Comparison of ENCODE assay signal across 19 cellular contexts in genomic region chr2:422676-423435, GRCh38.
A peak's percentile ranks its signal among the peaks of the same experiment; 100 is the strongest.
DNase-seq lines count a peak whose midpoint lies in the region; ATAC-seq and TF ChIP-seq lines count a peak whose summit lies in the region.
"Had no signal": no experiment of that assay in that cellular context is flagged by ENCODE, and none has a peak within 500 bp of the region (broad histone marks: within the 10 kb centered on the region; RNA-seq: fewer than 3 reads in every experiment).

No MANE protein-coding gene starts in this region.

- H3K4me3 ChIP-seq in endodermal cell (ENCODE audit: low read length) (no peak overlapping the region), ascending aorta (no peak overlapping the region)
- H3K4me3 ChIP-seq: BLaER1, GM12878, GM23248 had no signal

- H3K9me3 ChIP-seq in endodermal cell (ENCODE audit: control insufficient read depth, low read length), result no peaks in the 10 kb centered on the region
- no peaks in the 10 kb centered on the region for H3K9me3 ChIP-seq in ascending aorta
- H3K9me3 ChIP-seq: Caco-2 had no signal

- no peak for ATAC-seq in activated T-helper 17 cell treated with anti-CD3 and anti-CD28 coated beads, Interleukin-2, amount 50 U/mL, for 72 hours (replicated peaks)
- ATAC-seq: CD8-positive, alpha-beta T cell; GM12878; HCT116 had no signal

- H3K36me3 Mint-ChIP-seq in activated CD4-positive, alpha-beta T cell treated with anti-CD3 and anti-CD28 coated beads, Interleukin-2, amount 10 ng/mL, durations not matched to agents 24 days and 14 days (ENCODE audit: low read depth), result no peaks in the 10 kb centered on the region
- no peaks in the 10 kb centered on the region for H3K36me3 Mint-ChIP-seq in endodermal cell (ENCODE audit: low read depth)
- H3K36me3 Mint-ChIP-seq in activated T-helper 17 cell treated with anti-CD3 and anti-CD28 coated beads, Interleukin-2, amount 50 U/mL, for 72 hours (ENCODE audit: low read depth), result no peaks in the 10 kb centered on the region
- H3K36me3 Mint-ChIP-seq: CD4-positive, CD25-positive, alpha-beta regulatory T cell; CD8-positive, alpha-beta T cell had no signal

- TF ChIP-seq CTCF in endodermal cell (conservative IDR thresholded peaks at IDR 0.05), result no peak
- no peak for TF ChIP-seq CTCF in ascending aorta (IDR thresholded peaks at IDR 0.05)

- WGBS in endodermal cell (ENCODE audit: insufficient coverage in 1 of 2, insufficient read length in 1 of 2), 2 experiments, result 91% methylated on average over 9 to 14 of the region's 14 CpGs

- peak; percentile 40 for DNase-seq in activated CD4-positive, alpha-beta T cell treated with anti-CD3 and anti-CD28 coated beads, Interleukin-2, amount 10 ng/mL, durations not matched to agents 24 days and 14 days
- no peak for DNase-seq in activated CD4-positive, alpha-beta T cell treated with anti-CD3 and anti-CD28 coated beads, Interleukin-2, amount 50 U/mL, for 48 hours
- DNase-seq in endodermal cell (peak; percentile 24), posterior vena cava (ENCODE audit: low spot score) (peak; percentile 19), ascending aorta (ENCODE audit: low spot score in 2 of 2) (no peak)
- DNase-seq: Caco-2; CD4-positive, CD25-positive, alpha-beta regulatory T cell; DMS153; DND-41; GM23248; H7 had no signal

- H3K27me3 Mint-ChIP-seq in activated CD4-positive, alpha-beta T cell treated with anti-CD3 and anti-CD28 coated beads, Interleukin-2, amount 10 ng/mL, durations not matched to agents 24 days and 14 days, result peaks cover 7% of the 10 kb centered on the region
- H3K27me3 Mint-ChIP-seq in endodermal cell (ENCODE audit: insufficient read depth), result no peaks in the 10 kb centered on the region
- peaks cover 2% of the 10 kb centered on the region for H3K27me3 Mint-ChIP-seq in activated T-helper 17 cell treated with anti-CD3 and anti-CD28 coated beads, Interleukin-2, amount 50 U/mL, for 72 hours

- H3K27ac ChIP-seq in endodermal cell (ENCODE audit: low read depth, low read length), result no peak overlapping the region
- H3K27ac ChIP-seq in ascending aorta, result no peak overlapping the region
- H3K27ac ChIP-seq: 22Rv1, BLaER1, C4-2B, GM23248 had no signal

- H3K4me1 ChIP-seq in endodermal cell (ENCODE audit: control insufficient read depth, insufficient read depth, low read length) (no peaks in the 10 kb centered on the region), ascending aorta (no peaks in the 10 kb centered on the region)
- H3K4me1 ChIP-seq: BLaER1, Caco-2 had no signal

- H3K4me1 Mint-ChIP-seq in activated CD4-positive, alpha-beta T cell treated with anti-CD3 and anti-CD28 coated beads, Interleukin-2, amount 10 ng/mL, durations not matched to agents 24 days and 14 days, result peaks cover 3% of the 10 kb centered on the region
- peaks cover 7% of the 10 kb centered on the region for H3K4me1 Mint-ChIP-seq in endodermal cell
- no peaks in the 10 kb centered on the region for H3K4me1 Mint-ChIP-seq in activated T-helper 17 cell treated with anti-CD3 and anti-CD28 coated beads, Interleukin-2, amount 50 U/mL, for 72 hours
- H3K4me1 Mint-ChIP-seq: CD4-positive, CD25-positive, alpha-beta regulatory T cell had no signal

- H3K4me3 Mint-ChIP-seq in activated CD4-positive, alpha-beta T cell treated with anti-CD3 and anti-CD28 coated beads, Interleukin-2, amount 10 ng/mL, durations not matched to agents 24 days and 14 days, result no peak overlapping the region
- H3K4me3 Mint-ChIP-seq in endodermal cell, result no peak overlapping the region
- no peak overlapping the region for H3K4me3 Mint-ChIP-seq in activated T-helper 17 cell treated with anti-CD3 and anti-CD28 coated beads, Interleukin-2, amount 50 U/mL, for 72 hours
- H3K4me3 Mint-ChIP-seq: B cell; CD4-positive, CD25-positive, alpha-beta regulatory T cell; CD8-positive, alpha-beta T cell had no signal

- H3K27ac Mint-ChIP-seq in activated CD4-positive, alpha-beta T cell treated with anti-CD3 and anti-CD28 coated beads, Interleukin-2, amount 10 ng/mL, durations not matched to agents 24 days and 14 days, result no peak overlapping the region
- H3K27ac Mint-ChIP-seq in endodermal cell, result no peak overlapping the region
- H3K27ac Mint-ChIP-seq in activated T-helper 17 cell treated with anti-CD3 and anti-CD28 coated beads, Interleukin-2, amount 50 U/mL, for 72 hours, result no peak overlapping the region
- H3K27ac Mint-ChIP-seq: B cell; CD8-positive, alpha-beta T cell had no signal

- H3K9me3 Mint-ChIP-seq in activated CD4-positive, alpha-beta T cell treated with anti-CD3 and anti-CD28 coated beads, Interleukin-2, amount 10 ng/mL, durations not matched to agents 24 days and 14 days, result no peaks in the 10 kb centered on the region
- H3K9me3 Mint-ChIP-seq in endodermal cell, result no peaks in the 10 kb centered on the region
- no peaks in the 10 kb centered on the region for H3K9me3 Mint-ChIP-seq in activated T-helper 17 cell treated with anti-CD3 and anti-CD28 coated beads, Interleukin-2, amount 50 U/mL, for 72 hours
- H3K9me3 Mint-ChIP-seq: CD8-positive, alpha-beta T cell had no signal

- H3K36me3 ChIP-seq in endodermal cell (ENCODE audit: control insufficient read depth, insufficient read depth, low read length) (no peaks in the 10 kb centered on the region), ascending aorta (no peaks in the 10 kb centered on the region)
- H3K36me3 ChIP-seq: BLaER1 had no signal

- H3K27me3 ChIP-seq in endodermal cell (ENCODE audit: control insufficient read depth, insufficient read depth, low read length, poor library complexity, severe bottlenecking) (no peaks in the 10 kb centered on the region), ascending aorta (no peaks in the 10 kb centered on the region)
- H3K27me3 ChIP-seq: BLaER1 had no signal

- intact Hi-C loops in activated CD4-positive, alpha-beta T cell treated with anti-CD3 and anti-CD28 coated beads, Interleukin-2, amount 10 ng/mL, durations not matched to agents 24 days and 14 days (cut with micrococcal nuclease), result no loop called here
- intact Hi-C loops in posterior vena cava (cut with DNase I) (no loop called here), ascending aorta (cut with DNase I) (no loop called here)

- no peak overlapping the region for H3K9ac ChIP-seq in endodermal cell (ENCODE audit: extremely low read depth, low read length, poor library complexity, severe bottlenecking)
- H3K9ac ChIP-seq: BLaER1, GM23248 had no signal

Comparison
In these comparisons a context has a peak if more than half of its experiments do, and no peak if none do; other contexts are left out.
1. DNase-seq: peak in activated CD4-positive, alpha-beta T cell treated with anti-CD3 and anti-CD28 coated beads, Interleukin-2, amount 10 ng/mL, durations not matched to agents 24 days and 14 days (single experiment), endodermal cell (single experiment) and posterior vena cava (single experiment); none in activated CD4-positive, alpha-beta T cell treated with anti-CD3 and anti-CD28 coated beads, Interleukin-2, amount 50 U/mL, for 48 hours (0 of 2) and ascending aorta (0 of 2).